12 cellular contexts compared by ENCODE assay signal in the genomic region with DNA sequence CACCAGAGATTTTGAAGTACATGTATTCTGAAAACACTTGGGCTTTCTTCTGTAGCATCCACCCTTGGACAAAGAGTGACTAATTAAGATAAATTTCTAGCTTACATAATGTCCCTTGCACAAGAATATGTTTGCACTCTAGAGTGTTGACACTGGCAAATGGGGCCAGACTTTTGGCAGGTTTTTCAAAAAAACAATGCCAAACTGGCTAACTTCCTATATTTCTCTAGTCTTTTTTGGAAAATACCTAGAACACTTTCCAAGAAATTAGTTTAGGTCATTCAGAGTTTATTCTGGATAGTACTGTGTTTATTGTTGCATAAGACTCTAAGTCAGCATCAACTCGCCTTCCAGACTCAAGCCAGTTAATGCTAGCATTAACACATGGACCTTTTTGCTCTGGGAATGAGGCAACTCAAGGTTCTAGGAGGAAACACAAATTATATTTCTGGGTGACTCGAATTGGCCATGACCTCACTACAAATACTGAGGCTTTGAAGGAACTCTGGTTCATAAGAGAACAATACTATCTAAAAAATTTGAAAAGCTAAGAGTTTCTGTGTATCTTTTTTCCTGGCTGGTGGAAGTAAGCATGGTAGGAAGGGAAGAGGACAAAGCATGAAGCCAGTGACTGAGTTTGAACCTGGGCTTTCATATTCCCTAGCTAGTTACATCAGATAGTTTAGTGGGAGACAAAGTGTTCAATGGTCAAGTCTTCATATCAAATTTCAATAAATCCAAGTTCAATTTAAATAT.
DNase-seq lines count a peak whose midpoint lies in the region; ATAC-seq and TF ChIP-seq lines count a peak whose summit lies in the region.
"Had no signal": no experiment of that assay in that cellular context is flagged by ENCODE, and none has a peak within 500 bp of the region (broad histone marks: within the 10 kb centered on the region; RNA-seq: fewer than 3 reads in every experiment).

No MANE protein-coding gene starts in this region.

- H3K4me1 ChIP-seq in gastrocnemius medialis: no peaks in the 10 kb centered on the region

- in situ Hi-C loops in brain microvascular endothelial cell (cut with HindIII; ENCODE audit: low pct_ligation_motif_present, low sequenced_read_pairs): no loop called here
- in situ Hi-C loops in gastrocnemius medialis (cut with MboI; ENCODE audit: low sequenced_read_pairs in 4 of 4): no loop called here

- H3K27me3 ChIP-seq in brain microvascular endothelial cell (replicated peaks) (no peaks in the 10 kb centered on the region), gastrocnemius medialis (no peaks in the 10 kb centered on the region)

- no peak for TF ChIP-seq CTCF in LNCaP clone FGC (IDR thresholded peaks at IDR 0.05; ENCODE audit: control insufficient read depth, extremely low read depth, insufficient read depth)
- TF ChIP-seq CTCF in brain microvascular endothelial cell (IDR thresholded peaks at IDR 0.05; ENCODE audit: low read depth, low read length, missing control alignments): no peak
- TF ChIP-seq CTCF in gastrocnemius medialis (IDR thresholded peaks at IDR 0.05 in 4 of 5, conservative IDR thresholded peaks at IDR 0.05 in 1 of 5): no peak

- ATAC-seq in left cardiac atrium (peak; percentile 92 to 95), gastrocnemius medialis (peak; percentile 68 to 80), GM18909 (IDR thresholded peaks at IDR 0.05; ENCODE audit: poor library complexity, unreplicated experiment) (no peak), GM18870 (IDR thresholded peaks at IDR 0.05; ENCODE audit: unreplicated experiment) (no peak)

- intact Hi-C loops in left cardiac atrium (cut with DNase I) (no loop called here), gastrocnemius medialis (cut with DNase I; ENCODE audit: low total_unique reads) (no loop called here)

- no peak overlapping the region for H3K27ac ChIP-seq in brain microvascular endothelial cell
- H3K27ac ChIP-seq in gastrocnemius medialis: no peak overlapping the region

- H3K36me3 ChIP-seq in brain microvascular endothelial cell (replicated peaks) (no peaks in the 10 kb centered on the region), gastrocnemius medialis (no peaks in the 10 kb centered on the region)

- DNase-seq in LNCaP clone FGC (ENCODE audit: low read depth) (peak; percentile 6), brain microvascular endothelial cell (peak; percentile 22), left cardiac atrium (no peak), gastrocnemius medialis (no peak)
- no peak for DNase-seq in central memory CD4-positive, alpha-beta T cell
- no peak for DNase-seq in activated effector memory CD4-positive, alpha-beta T cell treated with Interleukin-2 at 50 U/mL for 16 hours
- DNase-seq: activated naive CD8-positive, alpha-beta T cell treated with anti-CD3 and anti-CD28 coated beads for 36 hours; NCI-H1417; NCI-H524 treated with DMSO at 0.1 percent for 48 hours; retina had no signal

- no peak for TF ChIP-seq POLR2A in gastrocnemius medialis (IDR thresholded peaks at IDR 0.05)

- H3K4me3 ChIP-seq in LNCaP clone FGC (ENCODE audit: low read depth, low read length) (no peak overlapping the region), brain microvascular endothelial cell (ENCODE audit: low read depth, low read length) (no peak overlapping the region), gastrocnemius medialis (no peak overlapping the region)

- no peaks in the 10 kb centered on the region for H3K9me3 ChIP-seq in gastrocnemius medialis

Comparison
In these comparisons a context has a peak if more than half of its experiments do, and no peak if none do; other contexts are left out.
1. DNase-seq: peak in LNCaP clone FGC (single experiment) and brain microvascular endothelial cell (single experiment); none in left cardiac atrium (single experiment), gastrocnemius medialis (0 of 2), central memory CD4-positive, alpha-beta T cell (single experiment) and activated effector memory CD4-positive, alpha-beta T cell treated with Interleukin-2 at 50 U/mL for 16 hours (single experiment).
2. ATAC-seq: peak in left cardiac atrium (2 of 2) and gastrocnemius medialis (2 of 2); none in GM18909 (single experiment) and GM18870 (single experiment).